8 cellular contexts compared by ENCODE assay signal in genomic region chr20:2524435-2525272, GRCh38. TPM values are rescaled to one million over a fixed set of nuclear protein-coding genes. Genes with fewer than 3 reads are reported as not detected.
DNase-seq lines count a peak whose midpoint lies in the region; ATAC-seq, FAIRE-seq and TF ChIP-seq lines count a peak whose summit lies in the region.

No MANE protein-coding gene starts in this region.

- H3K9me3 Mint-ChIP-seq in Caco-2 (ENCODE audit: unreplicated experiment) = no peaks in the 10 kb centered on the region

- no peaks in the 10 kb centered on the region; the same call in 1 of the 2 replicates for H3K27me3 ChIP-seq in Caco-2 (replicated peaks; ENCODE audit: control insufficient read depth, insufficient read depth, low read length)
- H3K27me3 ChIP-seq in neuronal stem cell (ENCODE audit: control insufficient read depth in 3 of 3, insufficient read depth in 3 of 3, low read depth in 1 of 3, low read length in 3 of 3) = peaks cover 0 to 17% (median 0%) of the 10 kb centered on the region in 3 experiments
- H3K27me3 ChIP-seq in subcutaneous abdominal adipose tissue (ENCODE audit: control insufficient read depth in 5 of 5, insufficient read depth in 4 of 5, low read length in 5 of 5) = no peaks in the 10 kb centered on the region

- ATAC-seq in GM21423 (IDR thresholded peaks at IDR 0.05; ENCODE audit: unreplicated experiment) = peak; percentile 70

- H3K27ac ChIP-seq in neuronal stem cell (replicated peaks; ENCODE audit: low read length) (no peak overlapping the region), subcutaneous abdominal adipose tissue (ENCODE audit: low read depth, low read length) (peak overlapping the region; percentile 96)

- no peak overlapping the region for H2AK5ac ChIP-seq in neuronal stem cell (ENCODE audit: low read depth, low read length)

- no peak overlapping the region for H3K23ac ChIP-seq in neuronal stem cell (ENCODE audit: low read depth, low read length, poor library complexity)

- H3K4me3 Mint-ChIP-seq in Caco-2 (ENCODE audit: unreplicated experiment) = peak overlapping the region; percentile 89

- peak overlapping the region; percentile 70 for H3K4me2 ChIP-seq in neuronal stem cell (ENCODE audit: insufficient read depth, low read length, poor library complexity, severe bottlenecking)

- no peak overlapping the region for H3K4ac ChIP-seq in neuronal stem cell (ENCODE audit: low read length)

- no peak overlapping the region for H4K8ac ChIP-seq in neuronal stem cell (ENCODE audit: low read depth, low read length)

- BruUV-seq in Caco-2 (replicated peaks; lab: Mats Ljungman, UMichigan) = no TSS peak

- no peaks in the 10 kb centered on the region for H3K79me1 ChIP-seq in neuronal stem cell (ENCODE audit: low read depth, low read length)

- CTCF ChIA-PET in Caco-2 (lab: Charles Lee) = interaction anchor here (0.6 to 1.8 kb wide), 13 partner anchors 10 to 585 kb away, joined by 3 to 7 read pairs (median 3); partner anchors contain the start of gene SNRPB

- intact Hi-C loops in Caco-2 (cut with micrococcal nuclease; ENCODE audit: unreplicated experiment) = loop anchor here (1.0 kb wide), 2 partner anchors 107 to 150 kb away; no protein-coding TSS in a partner anchor

- H2AFZ ChIP-seq in neuronal stem cell (ENCODE audit: low read length) = peak overlapping the region; percentile 98

- H2BK120ac ChIP-seq in neuronal stem cell (ENCODE audit: low read depth, low read length) = no peak overlapping the region

- H3K9me3 ChIP-seq in Caco-2 (no peaks in the 10 kb centered on the region), neuronal stem cell (replicated peaks in 1 of 2; ENCODE audit: control insufficient read depth in 2 of 2, insufficient read depth in 1 of 2, low read depth in 1 of 2, low read length in 2 of 2) (peaks cover 0 to 9% of the 10 kb centered on the region in 2 donors), subcutaneous abdominal adipose tissue (ENCODE audit: control insufficient read depth in 5 of 5, low read length in 5 of 5) (no peaks in the 10 kb centered on the region)

- no peak overlapping the region for H3K14ac ChIP-seq in neuronal stem cell (ENCODE audit: low read length)

- H3K4me3 ChIP-seq in Caco-2 (ENCODE audit: low read depth, low read length) (peak overlapping the region; percentile 75), neuronal stem cell (ENCODE audit: low read length in 2 of 2) (peak overlapping the region; percentile 65 to 80), subcutaneous abdominal adipose tissue (ENCODE audit: low read depth in 1 of 5, low read length in 5 of 5) (peak overlapping the region; percentile 64 to 83 (median 76))

- H3K4me1 Mint-ChIP-seq in Caco-2 (ENCODE audit: low read depth, unreplicated experiment) = peaks cover 5% of the 10 kb centered on the region

- H3K4me1 ChIP-seq in Caco-2 = no peaks in the 10 kb centered on the region
- peaks cover 0 to 5% of the 10 kb centered on the region in 2 donors for H3K4me1 ChIP-seq in neuronal stem cell (ENCODE audit: control insufficient read depth in 2 of 2, insufficient read depth in 1 of 2, low read depth in 1 of 2, low read length in 2 of 2)
- H3K4me1 ChIP-seq in subcutaneous abdominal adipose tissue (ENCODE audit: control insufficient read depth in 5 of 5, insufficient read depth in 5 of 5, low read length in 5 of 5) = peaks cover 0 to 18% (median 14%) of the 10 kb centered on the region in 5 donors

- FAIRE-seq in frontal cortex (lab: Jason Lieb, UNC) = no peak

- peak overlapping the region; percentile 87 for H3K9ac ChIP-seq in neuronal stem cell (ENCODE audit: low read depth, low read length, poor library complexity)
- H3K9ac ChIP-seq in subcutaneous abdominal adipose tissue (ENCODE audit: low read length in 5 of 5) = peak overlapping the region; percentile 57 to 98 (median 91)

- peak overlapping the region; percentile 71 for H2BK15ac ChIP-seq in neuronal stem cell (ENCODE audit: low read length)

- no CpG with 5 or more reads among the region's 68 CpGs for WGBS in neuronal stem cell (ENCODE audit: extremely low coverage in 2 of 2, insufficient read length in 2 of 2, insufficient replicate concordance in 1 of 2), 2 donors

- no peaks in the 10 kb centered on the region for H3K36me3 Mint-ChIP-seq in Caco-2 (ENCODE audit: insufficient read depth, unreplicated experiment)

- peak overlapping the region; percentile 94 for H3K18ac ChIP-seq in neuronal stem cell (ENCODE audit: low read length)

- peak overlapping the region; percentile 65 for H3K27ac Mint-ChIP-seq in Caco-2 (ENCODE audit: unreplicated experiment)

- peak overlapping the region; percentile 70 for H2BK5ac ChIP-seq in neuronal stem cell (ENCODE audit: low read length)

- POLR2A ChIA-PET in Caco-2 (lab: Charles Lee) = interaction anchor here (0.6 to 1.3 kb wide), 2 partner anchors 54 to 74 kb away, joined by 5 to 8 read pairs; partner anchors contain the start of gene SNRPB

- H3K36me3 ChIP-seq in Caco-2 (ENCODE audit: control insufficient read depth, insufficient read depth, low read length) (no peaks in the 10 kb centered on the region), neuronal stem cell (replicated peaks in 1 of 2; ENCODE audit: control insufficient read depth in 2 of 2, insufficient read depth in 2 of 2, low read length in 2 of 2) (no peaks in the 10 kb centered on the region), subcutaneous abdominal adipose tissue (ENCODE audit: control insufficient read depth in 5 of 5, insufficient read depth in 5 of 5, low read length in 5 of 5) (no peaks in the 10 kb centered on the region)

- H3K27me3 Mint-ChIP-seq in Caco-2 (ENCODE audit: insufficient read depth, unreplicated experiment) = no peaks in the 10 kb centered on the region

- DNase-seq in Caco-2 = peak; percentile 85 to 94
- DNase-seq in SHP77 (lab: John Stamatoyannopoulos, UW) = peak; percentile 77 to 82
- DNase-seq in activated naive CD4-positive, alpha-beta T cell (lab: John Stamatoyannopoulos, UW) = peak; percentile 88 to 96 (median 94)
- DNase-seq in frontal cortex (ENCODE audit: low spot score in 2 of 2) = peak; percentile 58 to 83
- DNase-seq in neuronal stem cell (ENCODE audit: low spot score) = peak; percentile 81

- no peak overlapping the region for H4K91ac ChIP-seq in neuronal stem cell (ENCODE audit: low read depth, low read length, poor library complexity)

- H2BK12ac ChIP-seq in neuronal stem cell (ENCODE audit: low read length) = no peak overlapping the region

- TF ChIP-seq CTCF in Caco-2 (IDR thresholded peaks at IDR 0.05; ENCODE audit: insufficient read depth in 1 of 2, low read depth in 1 of 2, low read length in 1 of 2, severe bottlenecking in 1 of 2, unreplicated experiment in 1 of 2) (peak; percentile 94 to 98), LNCAP (IDR thresholded peaks at IDR 0.05) (peak; percentile 95)

RNA-seq across cellular contexts. Expression of gene TMC2, which starts 11.7 kb away (rescaled TPM):
- total RNA-seq in Caco-2 (2022) = not detected in 2 replicates
- 4.5 TPM for total RNA-seq in frontal cortex
- polyA plus RNA-seq in neuronal stem cell (2013, experiment 1 of 2) = 0.01 TPM
- polyA plus RNA-seq in neuronal stem cell (2013, experiment 2 of 2) = not detected

RNA-seq across cellular contexts. Expression of gene ZNF343, which starts 15.9 kb away (rescaled TPM):
- total RNA-seq in Caco-2 (2022) (8.0 and 11.0 TPM in 2 replicates), frontal cortex (8.6 TPM)
- polyA plus RNA-seq in neuronal stem cell (2013, experiment 1 of 2) = 4.8 TPM
- polyA plus RNA-seq in neuronal stem cell (2013, experiment 2 of 2) = 5.0 TPM

RNA-seq across cellular contexts. Expression of gene SNRPB, which starts 54.1 kb away (rescaled TPM):
- total RNA-seq in Caco-2 (2022) (532 and 533 TPM in 2 replicates), frontal cortex (59.1 TPM)
- 389 TPM for polyA plus RNA-seq in neuronal stem cell (2013, experiment 1 of 2)
- 374 TPM for polyA plus RNA-seq in neuronal stem cell (2013, experiment 2 of 2)
